3 cellular contexts compared by ENCODE assay signal in genomic region chr16:16257301-16257923, GRCh38. TPM values are rescaled to one million over a fixed set of nuclear protein-coding genes. Genes with fewer than 3 reads are reported as not detected.
"Had no signal": no experiment of that assay in that cellular context is flagged by ENCODE, and none has a peak within 500 bp of the region (broad histone marks: within the 10 kb centered on the region; RNA-seq: fewer than 3 reads in every experiment).

No MANE protein-coding gene starts in this region.

RNA-seq across cellular contexts. Expression of gene ABCC6, which starts 34.1 kb away (rescaled TPM):
- total RNA-seq: activated naive CD4-positive, alpha-beta T cell treated with anti-CD3 and anti-CD28 coated beads, Interleukin-2, amount 50 U/mL, for 72 hours; activated T-cell treated with anti-CD3 and anti-CD28 coated beads, Interleukin-2, amount 50 U/mL, for 4 hours; T-helper 2 cell treated with Interferon-gamma antibody and Interleukin-4, amounts not matched to agents 100 ng/mL and 5 ng/mL, for 36 hours had no signal
